In genomic region chr2:204000446-204000845, GRCh38 we compare ENCODE assay signal across 15 cellular contexts.
"Had no signal": no experiment of that assay in that cellular context is flagged by ENCODE, and none has a peak within 500 bp of the region (broad histone marks: within the 10 kb centered on the region; RNA-seq: fewer than 3 reads in every experiment).

No MANE protein-coding gene starts in this region.

- H3K27ac ChIP-seq: pancreas had no signal

- H3K27me3 Mint-ChIP-seq: stimulated activated naive CD8-positive, alpha-beta T cell treated with anti-CD3 and anti-CD28 coated beads, Interleukin-15, Interleukin-2, amounts not matched to agents 100 ng/mL and 50 ng/mL, for 24 hours had no signal

- ATAC-seq: pancreas had no signal

- H3K4me1 ChIP-seq: pancreas had no signal

- H3K9me3 ChIP-seq: pancreas had no signal

- H3K4me3 ChIP-seq: pancreas had no signal

- H3K27ac Mint-ChIP-seq: brain; endodermal cell; stimulated activated naive CD8-positive, alpha-beta T cell treated with anti-CD3 and anti-CD28 coated beads, Interleukin-15, Interleukin-2, amounts not matched to agents 100 ng/mL and 50 ng/mL, for 24 hours had no signal

- H3K36me3 ChIP-seq: pancreas had no signal

- H3K9me3 Mint-ChIP-seq: endodermal cell had no signal

- DNase-seq: activated effector memory CD4-positive, alpha-beta T cell treated with anti-CD3 and anti-CD28 coated beads, Interleukin-2, amount 50 U/mL, for 16 hours; activated T-cell treated with anti-CD3 and anti-CD28 coated beads for 4 hours; amygdala; cerebellar nuclear complex; dermis blood vessel endothelial cell; endodermal cell; erythroblast; hypothalamus; kidney glomerular epithelial cell; mesendoderm; pancreas; stimulated activated CD4-positive, alpha-beta T cell treated with anti-CD3 and anti-CD28 coated beads, Interleukin-15, amount 100 ng/mL, for 24 hours; stimulated activated CD4-positive, alpha-beta T cell treated with anti-CD3 and anti-CD28 coated beads, Interleukin-4, amount 100 ng/mL, for 24 hours had no signal

- H3K27me3 ChIP-seq: pancreas had no signal

- H3K4me3 Mint-ChIP-seq: brain; endodermal cell; stimulated activated naive CD8-positive, alpha-beta T cell treated with anti-CD3 and anti-CD28 coated beads, Interleukin-15, Interleukin-2, amounts not matched to agents 100 ng/mL and 50 ng/mL, for 24 hours had no signal

- H3K36me3 Mint-ChIP-seq: brain had no signal

- H3K4me1 Mint-ChIP-seq: brain, endodermal cell had no signal
